Comparison of ENCODE assay signal across 8 cellular contexts in the genomic region with DNA sequence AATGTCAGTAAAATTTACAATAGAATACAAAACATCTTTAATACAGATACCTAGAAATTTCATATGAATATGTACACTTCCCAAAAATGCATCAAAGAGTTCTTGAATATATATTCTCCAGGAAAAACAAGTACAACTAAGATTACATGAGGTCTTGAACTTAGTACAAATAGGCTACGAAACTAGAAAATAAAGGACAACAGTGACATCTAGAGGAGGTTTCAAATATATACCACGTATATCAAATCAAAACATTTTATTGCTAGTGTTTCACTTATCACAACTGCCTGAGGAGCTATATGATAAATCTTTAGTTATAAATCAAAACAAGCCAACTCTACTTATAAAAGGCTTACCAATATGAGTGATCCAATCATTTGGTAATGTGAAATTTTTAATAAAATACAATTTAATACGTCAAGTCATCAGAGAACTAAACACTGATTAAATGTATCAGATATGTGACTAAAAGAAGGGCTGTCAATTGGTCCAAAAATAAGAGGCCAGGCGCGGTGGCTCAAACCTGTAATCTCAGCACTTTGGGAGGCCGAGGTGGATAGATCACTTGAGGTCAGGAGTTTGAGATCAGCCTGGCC. TPM values are rescaled to one million over a fixed set of nuclear protein-coding genes. Genes with fewer than 3 reads are reported as not detected.
DNase-seq lines count a peak whose midpoint lies in the region; ATAC-seq and TF ChIP-seq lines count a peak whose summit lies in the region.

No MANE protein-coding gene starts in this region.

- H3K27ac ChIP-seq in uterus: no peak overlapping the region

- ATAC-seq in Right ventricle myocardium inferior (peak; percentile 44), HG02852 (IDR thresholded peaks at IDR 0.05; ENCODE audit: unreplicated experiment) (peak; percentile 68)

- peak; percentile 39 to 56 (median 42) for TF ChIP-seq CTCF in uterus (IDR thresholded peaks at IDR 0.05)

- intact Hi-C loops in Right ventricle myocardium inferior (cut with DNase I): loop anchor here (5.0 kb wide), 1 partner anchor 889 kb away; no protein-coding TSS in a partner anchor
- intact Hi-C loops in cardiac septum (cut with DNase I): no loop called here
- intact Hi-C loops in uterus (cut with DNase I; ENCODE audit: low total_unique reads): no loop called here

- no peak overlapping the region for H3K9ac ChIP-seq in adipocyte (ENCODE audit: low read length)

- H3K4me3 ChIP-seq in adipocyte (ENCODE audit: low read length) (no peak overlapping the region), uterus (no peak overlapping the region)

- H3K27me3 ChIP-seq in adipocyte (replicated peaks; ENCODE audit: control insufficient read depth, insufficient read depth, low read length): no peaks in the 10 kb centered on the region
- no peaks in the 10 kb centered on the region for H3K27me3 ChIP-seq in uterus

- H3K36me3 ChIP-seq in adipocyte (ENCODE audit: control insufficient read depth, insufficient read depth, low read length, severe bottlenecking) (peaks cover 5% of the 10 kb centered on the region), uterus (peaks cover 0 to 3% of the 10 kb centered on the region in 2 donors)

- no peak for DNase-seq in Right ventricle myocardium inferior (ENCODE audit: missing footprints)
- DNase-seq in cardiac septum (ENCODE audit: low spot score): no peak
- DNase-seq in NCI-H2081 treated with DMSO at 0.1 percent for 48 hours (lab: John Stamatoyannopoulos, UW): peak; percentile 41
- peak; percentile 83 for DNase-seq in adipocyte (ENCODE audit: low read depth)
- DNase-seq in iPS-NIHi11 (ENCODE audit: low spot score): peak; percentile 9
- DNase-seq in uterus: no peak
- DNase-seq in GOT3 (lab: John Stamatoyannopoulos, UW): no peak

- H3K9me3 ChIP-seq in adipocyte (ENCODE audit: control insufficient read depth, low read length) (no peaks in the 10 kb centered on the region), uterus (no peaks in the 10 kb centered on the region)

- TF ChIP-seq POLR2A in uterus (IDR thresholded peaks at IDR 0.05): no peak

- H3K4me1 ChIP-seq in adipocyte (ENCODE audit: control insufficient read depth, insufficient read depth, low read length) (peaks cover 12% of the 10 kb centered on the region), uterus (no peaks in the 10 kb centered on the region)

RNA-seq across cellular contexts. Expression of a gene that starts 36.6 kb away (rescaled TPM):
- total RNA-seq in Right ventricle myocardium inferior (12.7 TPM), cardiac septum (20.8 TPM), uterus (10 to 100 TPM; 13.1 to 59.0 (median 27.9) TPM)

RNA-seq across cellular contexts. Expression of a gene that starts 36.7 kb away (rescaled TPM):
- total RNA-seq in Right ventricle myocardium inferior (30.6 TPM), cardiac septum (39.5 TPM), uterus (100 to 1,000 TPM in 1 of 4 donors, 10 to 100 TPM in 3; 53.2 to 135 (median 83.5) TPM)

Comparison
In these comparisons a context has a peak if more than half of its experiments do, and no peak if none do; other contexts are left out.
1. DNase-seq: peak in NCI-H2081 treated with DMSO at 0.1 percent for 48 hours (single experiment), adipocyte (single experiment) and iPS-NIHi11 (single experiment); none in Right ventricle myocardium inferior (single experiment), cardiac septum (single experiment), uterus (0 of 2) and GOT3 (single experiment).